ENCODE assay signal across 19 cellular contexts in the genomic region with DNA sequence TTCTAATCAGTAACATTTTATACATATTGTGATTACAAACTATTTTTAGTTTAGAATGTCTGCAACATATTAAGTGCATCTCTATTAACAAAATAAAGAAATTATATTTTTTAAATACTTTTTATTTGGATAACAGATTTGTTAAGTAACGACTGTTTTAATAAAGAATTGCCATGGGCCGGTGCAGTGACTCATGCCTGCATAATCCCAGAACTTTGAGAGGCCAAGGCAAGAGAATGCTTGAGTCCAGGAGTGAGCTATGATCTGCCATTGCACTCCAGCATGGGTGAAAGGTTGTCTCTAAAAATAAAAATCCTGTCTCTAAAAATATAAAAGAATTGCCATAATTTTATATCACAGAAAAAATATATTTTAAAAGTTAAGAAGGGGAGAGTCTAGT. TPM values are rescaled to one million over a fixed set of nuclear protein-coding genes. Genes with fewer than 3 reads are reported as not detected.
DNase-seq lines count a peak whose midpoint lies in the region; FAIRE-seq and TF ChIP-seq lines count a peak whose summit lies in the region.
"Had no signal": no experiment of that assay in that cellular context is flagged by ENCODE, and none has a peak within 500 bp of the region (broad histone marks: within the 10 kb centered on the region; RNA-seq: fewer than 3 reads in every experiment).

No MANE protein-coding gene starts in this region.

- H3K4me3 ChIP-seq in cardiac fibroblast (replicated peaks in 1 of 2; ENCODE audit: low read depth in 2 of 2, low read length in 2 of 2): no peak overlapping the region
- H3K4me3 ChIP-seq: pancreas, PC-9 had no signal

- FAIRE-seq in D721Med (lab: Jason Lieb, UNC): no peak
- FAIRE-seq: GM12892 had no signal

- TF ChIP-seq CTCF in cardiac fibroblast (IDR thresholded peaks at IDR 0.05; ENCODE audit: low read depth, low read length): no peak
- no peak for TF ChIP-seq CTCF in D721Med (IDR thresholded peaks at IDR 0.05; ENCODE audit: insufficient read depth, missing control alignments)

- DNase-seq in EL: peak; percentile 45
- DNase-seq in NCI-H226: peak; percentile 8
- DNase-seq in cardiac fibroblast (ENCODE audit: low read depth in 2 of 2): peak; percentile 17 to 59
- DNase-seq in myocyte (ENCODE audit: low read depth): peak; percentile 53
- DNase-seq in NCI-H2081 (lab: John Stamatoyannopoulos, UW): no peak
- DNase-seq in SK-N-DZ (ENCODE audit: low spot score): no peak
- DNase-seq in activated CD8-positive, alpha-beta memory T cell treated with anti-CD3 and anti-CD28 coated beads for 24 hours: no peak
- no peak for DNase-seq in D721Med (ENCODE audit: insufficient read length, low spot score)
- DNase-seq: activated gamma-delta T cell; effector CD8-positive, alpha-beta T cell; islet precursor cell; midbrain; NCI-H1436; pancreas; PC-9; stimulated activated naive CD8-positive, alpha-beta T cell treated with anti-CD3 and anti-CD28 coated beads, Interleukin-15, amount 100 ng/mL, for 72 hours; T-cell had no signal

RNA-seq across cellular contexts. Expression of a gene that starts 4.1 kb away (rescaled TPM):
- total RNA-seq in myocyte: 0.57 and 1.6 TPM in 2 replicates
- polyA plus RNA-seq in myocyte (2012): 0.34 TPM
- polyA plus RNA-seq in SK-N-DZ (2014; cell fraction: cytosol; rRNA removed): 0.70 and 1.8 TPM in 2 replicates
- polyA plus RNA-seq in SK-N-DZ (2014; cell fraction: nucleus; rRNA removed): 0.47 and 2.1 TPM in 2 replicates
- total RNA-seq: glomerular endothelial cell had no signal

RNA-seq across cellular contexts. Expression of a gene that starts 4.1 kb away (rescaled TPM):
- 8.0 and 9.4 TPM in 2 replicates for total RNA-seq in myocyte
- 6.7 TPM for polyA plus RNA-seq in myocyte (2012)
- 6.0 and 6.4 TPM in 2 replicates for polyA plus RNA-seq in SK-N-DZ (2014; cell fraction: cytosol; rRNA removed)
- polyA plus RNA-seq in SK-N-DZ (2014; cell fraction: nucleus; rRNA removed): 7.4 and 9.3 TPM in 2 replicates

RNA-seq across cellular contexts. Expression of a gene that starts 41.3 kb away (rescaled TPM):
- total RNA-seq in myocyte: 0.57 and 0.70 TPM in 2 replicates
- 0.68 TPM for polyA plus RNA-seq in myocyte (2012)
- polyA plus RNA-seq in SK-N-DZ (2014; cell fraction: cytosol; rRNA removed): 0.51 TPM in 1 of 2 replicates, not detected in the other
- polyA plus RNA-seq in SK-N-DZ (2014; cell fraction: nucleus; rRNA removed): 3.0 TPM in 1 of 2 replicates, not detected in the other
- total RNA-seq: glomerular endothelial cell had no signal

Comparison
In these comparisons a context has a peak if more than half of its experiments do, and no peak if none do; other contexts are left out.
1. DNase-seq: peak in EL (single experiment), NCI-H226 (single experiment), cardiac fibroblast (2 of 2) and myocyte (single experiment); none in NCI-H2081 (0 of 2), SK-N-DZ (single experiment), activated CD8-positive, alpha-beta memory T cell treated with anti-CD3 and anti-CD28 coated beads for 24 hours (single experiment) and D721Med (single experiment).